Comparison of ENCODE assay signal across 20 cellular contexts in the genomic region with DNA sequence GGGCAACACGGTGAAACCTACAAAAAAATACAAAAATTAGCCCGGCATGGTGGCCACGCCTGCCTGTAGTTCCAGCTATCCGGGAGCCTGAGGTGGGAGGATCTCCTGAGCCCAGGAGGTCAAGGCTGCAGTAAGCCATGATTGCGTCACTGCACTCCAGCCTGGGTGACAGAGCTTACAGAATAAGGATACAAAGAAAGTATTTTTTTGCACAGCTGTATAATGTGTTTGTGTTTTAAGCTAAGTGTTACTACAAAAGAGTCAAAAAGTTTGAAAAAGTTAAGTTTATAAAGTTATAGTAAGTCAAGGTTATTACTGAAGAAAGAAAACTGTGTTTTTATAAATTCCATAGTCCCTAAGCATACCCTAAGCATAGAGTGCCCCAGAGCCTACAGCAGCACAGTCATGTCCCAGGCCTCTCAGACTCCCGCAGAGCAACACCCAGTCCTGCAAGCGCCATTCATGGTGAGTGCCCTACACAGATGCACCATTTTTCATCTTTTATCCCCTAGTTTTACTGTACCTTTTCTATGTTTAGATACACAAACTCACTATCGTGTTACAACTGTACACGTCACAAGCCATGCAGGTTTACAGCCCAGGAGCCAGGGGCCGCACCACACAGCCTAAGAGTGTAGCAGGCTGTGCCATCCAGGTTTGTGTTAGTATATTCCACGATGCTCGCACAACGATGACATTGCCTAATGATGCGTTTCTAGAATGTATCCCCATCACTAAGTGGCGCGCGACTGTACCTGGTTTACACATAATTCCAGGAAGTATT. TPM values are rescaled to one million over a fixed set of nuclear protein-coding genes. Genes with fewer than 3 reads are reported as not detected.
A peak's percentile ranks its signal among the peaks of the same experiment; 100 is the strongest.
DNase-seq lines count a peak whose midpoint lies in the region; ATAC-seq and TF ChIP-seq lines count a peak whose summit lies in the region.
"Had no signal": no experiment of that assay in that cellular context is flagged by ENCODE, and none has a peak within 500 bp of the region (broad histone marks: within the 10 kb centered on the region; RNA-seq: fewer than 3 reads in every experiment).

No MANE protein-coding gene starts in this region.

- in situ Hi-C loops in mammary epithelial cell (cut with MboI; ENCODE audit: low sequenced_read_pairs in 2 of 2), result no loop called here

- 70% methylated on average over 17 of the region's 17 CpGs for WGBS in mammary epithelial cell (ENCODE audit: low coverage, missing lambda C conversion rate)
- WGBS in right lobe of liver (ENCODE audit: insufficient coverage, low coverage, low lambda C conversion rate, missing lambda C conversion rate), result 37% methylated on average over 12 of the region's 17 CpGs

- H3K79me2 ChIP-seq in mammary epithelial cell (ENCODE audit: insufficient read depth, low read length), result peaks cover 93% of the 10 kb centered on the region

- no peaks in the 10 kb centered on the region for H3K27me3 Mint-ChIP-seq in Calu3 (ENCODE audit: unreplicated experiment)
- H3K27me3 Mint-ChIP-seq: activated T-helper 17 cell treated with anti-CD3 and anti-CD28 coated beads, Interleukin-2, amount 50 U/mL, for 72 hours had no signal

- TF ChIP-seq POLR2A in right lobe of liver (IDR thresholded peaks at IDR 0.05), result no peak

- peaks cover under 1% of the 10 kb centered on the region for H4K20me1 ChIP-seq in mammary epithelial cell (ENCODE audit: insufficient read depth, low read length)

- H3K4me3 ChIP-seq in left ventricle myocardium inferior (no peak overlapping the region), mammary epithelial cell (replicated peaks in 1 of 3; ENCODE audit: insufficient read depth in 1 of 3, low read depth in 2 of 3, low read length in 3 of 3) (no peak overlapping the region), right lobe of liver (no peak overlapping the region), upper lobe of right lung (no peak overlapping the region)
- H3K4me3 ChIP-seq: BLaER1 treated with 17β-estradiol and CSF1 and Interleukin-3, amounts not matched to agents 10 nM and 100 nM; psoas muscle had no signal

- no peaks in the 10 kb centered on the region for H3K36me3 Mint-ChIP-seq in Calu3 (ENCODE audit: insufficient read depth, unreplicated experiment)

- CTCF ChIA-PET in mammary epithelial cell (lab: Charles Lee; ENCODE audit: low non-redundant PET) (no interaction called here), Calu3 (lab: Charles Lee) (interaction anchor here (0.6 kb wide), 1 partner anchor 49 kb away, joined by 3 read pairs; no protein-coding TSS in a partner anchor)

- intact Hi-C loops in left ventricle myocardium inferior (cut with micrococcal nuclease), result no loop called here
- intact Hi-C loops in Right ventricle myocardium superior (cut with DNase I), result no loop called here
- intact Hi-C loops in mammary epithelial cell (cut with micrococcal nuclease), result no loop called here
- intact Hi-C loops in right lobe of liver (cut with DNase I), result no loop called here
- intact Hi-C loops in upper lobe of right lung (cut with DNase I), result no loop called here
- intact Hi-C loops in Calu3 (cut with micrococcal nuclease; ENCODE audit: unreplicated experiment), result no loop called here

- no peak overlapping the region for H3K27ac ChIP-seq in left ventricle myocardium inferior (replicated peaks)
- no peak overlapping the region for H3K27ac ChIP-seq in mammary epithelial cell (ENCODE audit: insufficient read depth, low read depth, low read length)
- peak overlapping the region in 1 of 3 donors; percentile 59 for H3K27ac ChIP-seq in right lobe of liver
- no peak overlapping the region for H3K27ac ChIP-seq in upper lobe of right lung
- H3K27ac ChIP-seq: BLaER1 treated with 17β-estradiol and CSF1 and Interleukin-3, amounts not matched to agents 10 nM and 100 nM; foreskin keratinocyte; psoas muscle had no signal

- no peaks in the 10 kb centered on the region for H3K9me3 Mint-ChIP-seq in Calu3 (ENCODE audit: low read depth, unreplicated experiment)
- H3K9me3 Mint-ChIP-seq: activated T-helper 17 cell treated with anti-CD3 and anti-CD28 coated beads, Interleukin-2, amount 50 U/mL, for 72 hours had no signal

- H3K4me1 ChIP-seq in left ventricle myocardium inferior, result peaks cover 22% of the 10 kb centered on the region
- peaks cover 3% of the 10 kb centered on the region for H3K4me1 ChIP-seq in mammary epithelial cell (ENCODE audit: insufficient read depth, low read length)
- H3K4me1 ChIP-seq in right lobe of liver, result peaks cover 0 to 28% (median 5%) of the 10 kb centered on the region in 4 donors
- H3K4me1 ChIP-seq in upper lobe of right lung, result peaks cover 7% of the 10 kb centered on the region
- H3K4me1 ChIP-seq: foreskin keratinocyte had no signal

- no peak overlapping the region for H3K9ac ChIP-seq in mammary epithelial cell (ENCODE audit: insufficient read depth, low read length)
- H3K9ac ChIP-seq: BLaER1 treated with 17β-estradiol and CSF1 and Interleukin-3, amounts not matched to agents 10 nM and 100 nM had no signal

- ATAC-seq in Right ventricle myocardium superior (ENCODE audit: poor library complexity) (no peak), right lobe of liver (peak; percentile 76 to 94 (median 90)), upper lobe of right lung (peak; percentile 52), GM19351 (IDR thresholded peaks at IDR 0.05; ENCODE audit: unreplicated experiment) (no peak)
- ATAC-seq: activated CD4-positive, CD25-positive, alpha-beta regulatory T cell treated with anti-CD3 and anti-CD28 coated beads, Interleukin-2, amount 50 U/mL, for 24 hours; activated T-helper 17 cell treated with anti-CD3 and anti-CD28 coated beads, Interleukin-2, amount 50 U/mL, for 72 hours; foreskin keratinocyte; stimulated activated naive CD8-positive, alpha-beta T cell treated with anti-CD3 and anti-CD28 coated beads, Interleukin-15, Interleukin-2, amounts not matched to agents 100 U/mL and 50 U/mL, for 24 hours had no signal

- H3K4me3 Mint-ChIP-seq in Calu3 (ENCODE audit: low read depth, unreplicated experiment), result no peak overlapping the region
- H3K4me3 Mint-ChIP-seq: activated T-helper 17 cell treated with anti-CD3 and anti-CD28 coated beads, Interleukin-2, amount 50 U/mL, for 72 hours had no signal

- no peaks in the 10 kb centered on the region for H3K9me3 ChIP-seq in left ventricle myocardium inferior (replicated peaks)
- no peaks in the 10 kb centered on the region for H3K9me3 ChIP-seq in mammary epithelial cell (replicated peaks; ENCODE audit: insufficient read depth, low read length)
- no peaks in the 10 kb centered on the region for H3K9me3 ChIP-seq in right lobe of liver
- H3K9me3 ChIP-seq in upper lobe of right lung, result no peaks in the 10 kb centered on the region
- H3K9me3 ChIP-seq: psoas muscle had no signal

- H3K27me3 ChIP-seq in left ventricle myocardium inferior (ENCODE audit: low read depth) (no peaks in the 10 kb centered on the region), mammary epithelial cell (ENCODE audit: insufficient read depth, low read length) (no peaks in the 10 kb centered on the region), right lobe of liver (no peaks in the 10 kb centered on the region), upper lobe of right lung (no peaks in the 10 kb centered on the region)
- H3K27me3 ChIP-seq: BLaER1 treated with 17β-estradiol and CSF1 and Interleukin-3, amounts not matched to agents 10 nM and 100 nM; foreskin keratinocyte had no signal

- H3K36me3 ChIP-seq in left ventricle myocardium inferior (no peaks in the 10 kb centered on the region), mammary epithelial cell (ENCODE audit: insufficient read depth, low read length) (no peaks in the 10 kb centered on the region), right lobe of liver (no peaks in the 10 kb centered on the region), upper lobe of right lung (no peaks in the 10 kb centered on the region)

- no peaks in the 10 kb centered on the region for H3K4me1 Mint-ChIP-seq in Calu3 (ENCODE audit: low read depth, unreplicated experiment)

- no peak overlapping the region for H3K27ac Mint-ChIP-seq in Calu3 (ENCODE audit: unreplicated experiment)

- no peak overlapping the region for H3K4me2 ChIP-seq in mammary epithelial cell (ENCODE audit: insufficient read depth, low read depth, low read length)
- H3K4me2 ChIP-seq: BLaER1 treated with 17β-estradiol and CSF1 and Interleukin-3, amounts not matched to agents 10 nM and 100 nM had no signal

- H2AFZ ChIP-seq in mammary epithelial cell (ENCODE audit: low read depth, low read length), result no peak overlapping the region

- BruUV-seq in mammary epithelial cell (replicated peaks; lab: Mats Ljungman, UMichigan), result no TSS peak
- no TSS peak for BruUV-seq in Calu3 (replicated peaks; lab: Mats Ljungman, UMichigan)

- TF ChIP-seq CTCF in left ventricle myocardium inferior (IDR thresholded peaks at IDR 0.05; ENCODE audit: borderline replicate concordance) (no peak), mammary epithelial cell (conservative IDR thresholded peaks at IDR 0.05 in 1 of 2, IDR thresholded peaks at IDR 0.05 in 1 of 2; ENCODE audit: extremely low read depth in 1 of 2, insufficient read depth in 1 of 2, low read depth in 1 of 2, low read length in 2 of 2) (no peak), right lobe of liver (IDR thresholded peaks at IDR 0.05) (no peak), upper lobe of right lung (IDR thresholded peaks at IDR 0.05) (no peak), Calu3 (IDR thresholded peaks at IDR 0.05; ENCODE audit: unreplicated experiment) (no peak)

- dilution Hi-C loops in mammary epithelial cell (cut with HindIII; ENCODE audit: low sequenced_read_pairs), result loop anchor here (5.0 kb wide), 1 partner anchor 36 kb away; no protein-coding TSS in a partner anchor

- DNase-seq in left ventricle myocardium inferior (peak; percentile 8), Right ventricle myocardium superior (no peak), mammary epithelial cell (peak; percentile 6), right lobe of liver (peak in 2 of 3 donors; percentile 70 to 84), upper lobe of right lung (no peak), mucosa of gallbladder (ENCODE audit: low spot score) (no peak), Calu3 (no peak)
- DNase-seq: left cardiac atrium; NCI-H187; NCI-H510A; psoas muscle; SIG-M5; stimulated activated CD4-positive, alpha-beta T cell treated with anti-CD3 and anti-CD28 coated beads, Interleukin-15, amount 100 ng/mL, for 24 hours; stimulated activated naive CD8-positive, alpha-beta T cell treated with anti-CD3 and anti-CD28 coated beads, Interleukin-15, Interleukin-2, amounts not matched to agents 100 U/mL and 50 U/mL, for 24 hours; T-helper 2 cell had no signal

RNA-seq across cellular contexts. Expression of a gene that starts 22.4 kb away (rescaled TPM):
- total RNA-seq in left ventricle myocardium inferior (11.8 TPM), Right ventricle myocardium superior (11.6 TPM), mammary epithelial cell (10 to 100 TPM in 1 of 2 donors, 1 to 10 TPM in 1; 4.5 to 15.0 TPM), right lobe of liver (10 to 100 TPM in 4 of 6 experiments, 1 to 10 TPM in 2; 9.0 to 13.0 (median 11.3) TPM), upper lobe of right lung (19.6 TPM), mucosa of gallbladder (26.0 TPM), Calu3 (2022) (64.3 and 65.2 TPM in 2 replicates)
- 4.4 TPM for polyA plus RNA-seq in mammary epithelial cell
- 10.4 TPM for polyA minus RNA-seq in mammary epithelial cell

Comparison
In these comparisons a context has a peak if more than half of its experiments do, and no peak if none do; other contexts are left out.
1. DNase-seq: peak in left ventricle myocardium inferior (single experiment), mammary epithelial cell (single experiment) and right lobe of liver (2 of 3); none in Right ventricle myocardium superior (single experiment), upper lobe of right lung (single experiment), mucosa of gallbladder (single experiment) and Calu3 (single experiment).
2. ATAC-seq: peak in right lobe of liver (4 of 4) and upper lobe of right lung (single experiment); none in Right ventricle myocardium superior (single experiment) and GM19351 (single experiment).